Comparison of ENCODE assay signal across 8 cellular contexts in genomic region chr3:170690133-170690981, GRCh38.
A peak's percentile ranks its signal among the peaks of the same experiment; 100 is the strongest.
DNase-seq lines count a peak whose midpoint lies in the region; ATAC-seq and TF ChIP-seq lines count a peak whose summit lies in the region.

No MANE protein-coding gene starts in this region.

- H4K20me1 ChIP-seq in OCI-LY1 (ENCODE audit: insufficient read depth, low read length), result no peaks in the 10 kb centered on the region

- no peaks in the 10 kb centered on the region for H3K36me3 ChIP-seq in OCI-LY1 (ENCODE audit: insufficient read depth, low read length)
- H3K36me3 ChIP-seq in gastrocnemius medialis, result no peaks in the 10 kb centered on the region

- DNase-seq in NCI-H2171 treated with DMSO at 0.1 percent for 48 hours (lab: John Stamatoyannopoulos, UW) (peak; percentile 51), NCI-H2171 (lab: John Stamatoyannopoulos, UW) (no peak), left cardiac atrium (peak; percentile 68), gastrocnemius medialis (peak in 1 of 2 donors; percentile 38), kidney glomerular epithelial cell (lab: John Stamatoyannopoulos, UW) (no peak)
- peak; percentile 2 for DNase-seq in activated T-helper 9 cell treated with anti-CD3 and anti-CD28 coated beads, Interleukin-2, amount 50 U/mL, for 16 hours (ENCODE audit: low read depth)

- H3K79me2 ChIP-seq in OCI-LY1 (ENCODE audit: insufficient read depth, low read length), result no peaks in the 10 kb centered on the region

- no peaks in the 10 kb centered on the region for H3K4me1 ChIP-seq in OCI-LY1 (ENCODE audit: insufficient read depth, low read length, severe bottlenecking)
- peaks cover 0 to 7% of the 10 kb centered on the region in 2 donors for H3K4me1 ChIP-seq in gastrocnemius medialis

- no peaks in the 10 kb centered on the region for H3K9me2 ChIP-seq in OCI-LY1 (ENCODE audit: low read depth, low read length)

- in situ Hi-C loops in gastrocnemius medialis (cut with MboI; ENCODE audit: low sequenced_read_pairs in 4 of 4), result loop anchor here in 2 of 4 donors (5.0 to 25.0 kb wide), 3 partner anchors 278 to 378 kb away; partner anchors contain the start of gene CLDN11 (in 1 of the 2)

- no peak overlapping the region for H3K4me2 ChIP-seq in OCI-LY1 (ENCODE audit: low read length)

- no peak overlapping the region for H2AFZ ChIP-seq in OCI-LY1 (ENCODE audit: low read length)

- no peak for TF ChIP-seq POLR2A in gastrocnemius medialis (IDR thresholded peaks at IDR 0.05)

- H3K27ac ChIP-seq in OCI-LY1 (ENCODE audit: low read depth, low read length, poor library complexity, severe bottlenecking) (no peak overlapping the region), gastrocnemius medialis (no peak overlapping the region)

- H3K9me3 ChIP-seq in OCI-LY1 (ENCODE audit: low read length), result no peaks in the 10 kb centered on the region
- no peaks in the 10 kb centered on the region for H3K9me3 ChIP-seq in gastrocnemius medialis

- no peak overlapping the region for H3K9ac ChIP-seq in OCI-LY1 (ENCODE audit: low read length)

- intact Hi-C loops in left cardiac atrium (cut with DNase I) (loop anchor here (2.0 to 10.0 kb wide), 5 partner anchors 114 to 276 kb away; partner anchors contain the start of gene CLDN11 (in 1 of the 2)), gastrocnemius medialis (cut with DNase I; ENCODE audit: low total_unique reads) (loop anchor here (2.0 kb wide), 1 partner anchor 276 kb away; no protein-coding TSS in a partner anchor)

- H3K27me3 ChIP-seq in OCI-LY1 (ENCODE audit: insufficient read depth, low read length), result no peaks in the 10 kb centered on the region
- no peaks in the 10 kb centered on the region for H3K27me3 ChIP-seq in gastrocnemius medialis

- TF ChIP-seq CTCF in OCI-LY1 (IDR thresholded peaks at IDR 0.05; ENCODE audit: low read length) (peak; percentile 86), gastrocnemius medialis (IDR thresholded peaks at IDR 0.05 in 4 of 5, conservative IDR thresholded peaks at IDR 0.05 in 1 of 5) (peak in 4 of 5 experiments; percentile 23 to 71 (median 53))

- no peaks in the 10 kb centered on the region for H3F3A ChIP-seq in OCI-LY1 (ENCODE audit: insufficient read depth, low read length)

- peak; percentile 64 for ATAC-seq in HG03280 (IDR thresholded peaks at IDR 0.05; ENCODE audit: unreplicated experiment)
- peak in 1 of 2 donors; percentile 71 for ATAC-seq in left cardiac atrium
- ATAC-seq in gastrocnemius medialis, result peak in 1 of 2 donors; percentile 65

- H3K4me3 ChIP-seq in OCI-LY1 (ENCODE audit: low read depth, low read length, poor library complexity, severe bottlenecking), result no peak overlapping the region
- H3K4me3 ChIP-seq in gastrocnemius medialis, result no peak overlapping the region

Comparison
In these comparisons a context has a peak if more than half of its experiments do, and no peak if none do; other contexts are left out.
1. DNase-seq: peak in NCI-H2171 treated with DMSO at 0.1 percent for 48 hours (single experiment), activated T-helper 9 cell treated with anti-CD3 and anti-CD28 coated beads, Interleukin-2, amount 50 U/mL, for 16 hours (single experiment) and left cardiac atrium (single experiment); none in NCI-H2171 (single experiment) and kidney glomerular epithelial cell (single experiment).